In the genomic region with DNA sequence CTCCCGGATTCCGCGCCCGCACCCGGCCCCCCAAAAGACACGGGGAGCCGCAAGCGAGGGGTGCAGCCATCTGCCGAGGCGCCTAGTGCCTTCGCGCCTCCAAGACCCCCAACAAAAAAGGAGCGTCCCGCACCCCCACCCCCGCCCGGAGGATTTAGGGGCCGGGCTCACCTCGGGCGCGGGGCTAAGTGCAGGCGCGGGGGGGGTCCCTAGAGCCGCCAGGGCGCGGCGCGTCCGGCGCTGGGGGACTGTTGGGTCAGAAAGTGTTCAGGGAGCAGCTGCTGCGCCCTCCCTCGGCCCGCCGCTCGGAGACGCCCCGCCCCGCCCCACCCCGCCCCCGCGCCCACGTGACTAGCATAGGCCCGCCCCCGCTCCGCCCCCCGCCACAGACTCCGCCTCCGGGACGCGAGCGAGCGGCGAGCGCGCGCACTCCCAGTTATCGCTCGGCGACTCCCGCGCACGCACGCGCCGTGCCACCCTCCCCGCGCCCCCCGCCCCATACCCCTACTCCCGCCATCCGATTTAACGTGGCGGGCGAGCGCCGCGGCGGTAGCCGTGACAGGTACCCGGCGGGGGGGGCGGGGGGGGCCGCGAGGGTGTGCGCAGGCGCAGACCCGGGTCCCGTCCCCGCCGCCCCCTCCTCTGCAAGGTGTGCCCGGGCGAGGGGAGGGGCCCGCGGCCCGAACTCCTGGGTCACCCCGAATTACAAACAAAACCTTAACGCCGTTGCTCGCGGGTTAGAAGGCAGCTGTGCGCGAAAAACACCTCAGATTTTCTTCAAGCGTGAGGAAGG, we compare ENCODE assay signal across 8 cellular contexts. TPM values are rescaled to one million over a fixed set of nuclear protein-coding genes. Genes with fewer than 3 reads are reported as not detected.
DNase-seq lines count a peak whose midpoint lies in the region; ATAC-seq and TF ChIP-seq lines count a peak whose summit lies in the region.

No MANE protein-coding gene starts in this region.

- WGBS in adrenal gland, 4 donors, result 0 to 1% (median 0%) methylated on average over 12 to 100 of the region's 101 CpGs
- WGBS in psoas muscle, 3 donors, result 0 to 1% (median 1%) methylated on average over 28 to 100 of the region's 101 CpGs
- WGBS in urinary bladder, result under 1% methylated on average over 100 of the region's 101 CpGs

- ATAC-seq in GM21529 (IDR thresholded peaks at IDR 0.05; ENCODE audit: unreplicated experiment) (peak; percentile 55), psoas muscle (peak; percentile 91 to 95 (median 92))

- H3K9me3 ChIP-seq in MG63 (no peaks in the 10 kb centered on the region), adrenal gland (replicated peaks in 1 of 3) (no peaks in the 10 kb centered on the region), right atrium auricular region (no peaks in the 10 kb centered on the region), psoas muscle (no peaks in the 10 kb centered on the region)

- H3K27me3 ChIP-seq in MG63 (no peaks in the 10 kb centered on the region), adrenal gland (no peaks in the 10 kb centered on the region), right atrium auricular region (no peaks in the 10 kb centered on the region), psoas muscle (ENCODE audit: insufficient read depth in 3 of 3, low read length in 2 of 3) (no peaks in the 10 kb centered on the region)

- DNase-seq in COR-L47 (lab: John Stamatoyannopoulos, UW), result peak; percentile 86
- peak; percentile 71 for DNase-seq in MG63
- DNase-seq in T follicular helper cell (ENCODE audit: low read depth), result peak; percentile 80
- peak; percentile 82 to 90 (median 87) for DNase-seq in adrenal gland
- peak; percentile 80 for DNase-seq in right atrium auricular region (ENCODE audit: low spot score)
- DNase-seq in psoas muscle, result peak; percentile 88 to 94

- H3K4me1 ChIP-seq in adrenal gland (replicated peaks in 1 of 2) (peaks cover 0 to 19% of the 10 kb centered on the region in 2 donors), right atrium auricular region (peaks cover 0 to 25% of the 10 kb centered on the region in 2 donors), psoas muscle (peaks cover 14% of the 10 kb centered on the region), urinary bladder (ENCODE audit: insufficient read depth) (no peaks in the 10 kb centered on the region)

- H3K27ac ChIP-seq in adrenal gland (peak overlapping the region in 4 of 5 donors; percentile 72 to 85 (median 80)), right atrium auricular region (peak overlapping the region; percentile 97 to 98), psoas muscle (peak overlapping the region; percentile 91), urinary bladder (ENCODE audit: low read depth) (peak overlapping the region; percentile 59)

- H3K36me3 ChIP-seq in MG63 (no peaks in the 10 kb centered on the region), adrenal gland (replicated peaks in 1 of 2) (no peaks in the 10 kb centered on the region), right atrium auricular region (no peaks in the 10 kb centered on the region), psoas muscle (ENCODE audit: insufficient read depth in 1 of 2, low read depth in 1 of 2) (no peaks in the 10 kb centered on the region), urinary bladder (ENCODE audit: insufficient read depth) (no peaks in the 10 kb centered on the region)

- intact Hi-C loops in adrenal gland (cut with DNase I), result no loop called here
- intact Hi-C loops in psoas muscle (cut with DNase I), result loop anchor here in 1 of 2 donors (10.0 kb wide), 1 partner anchor 106 kb away; the partner anchor contains the start of gene DDX17

- TF ChIP-seq CTCF in adrenal gland (IDR thresholded peaks at IDR 0.05) (no peak), right atrium auricular region (IDR thresholded peaks at IDR 0.05) (no peak), psoas muscle (IDR thresholded peaks at IDR 0.05) (no peak)

- peak overlapping the region; percentile 83 for H3K4me3 ChIP-seq in MG63
- peak overlapping the region in 3 of 4 donors; percentile 18 to 98 (median 61) for H3K4me3 ChIP-seq in adrenal gland
- peak overlapping the region; percentile 89 to 96 for H3K4me3 ChIP-seq in right atrium auricular region
- peak overlapping the region; percentile 84 for H3K4me3 ChIP-seq in psoas muscle
- peak overlapping the region; percentile 88 for H3K4me3 ChIP-seq in urinary bladder (ENCODE audit: low read depth, low read length)

- peak; percentile 53 to 81 for TF ChIP-seq POLR2A in adrenal gland (IDR thresholded peaks at IDR 0.05)

RNA-seq across cellular contexts. Expression of gene KCNJ4, which starts 56.2 kb away (rescaled TPM):
- not detected in 2 replicates for total RNA-seq in MG63 (2014; rRNA removed; shearing (Covaris generic); ENCODE audit: low replicate concordance)
- total RNA-seq in adrenal gland (under 1 TPM in 4 of 8 donors, not detected in 4; 0.20 to 0.38 (median 0.31) TPM), right atrium auricular region (10 to 100 TPM in 1 of 2 donors, 1 to 10 TPM in 1; 7.0 to 36.7 TPM), psoas muscle (not detected), urinary bladder (not detected)
- polyA plus RNA-seq in adrenal gland (under 1 TPM; 0.07 to 0.56 (median 0.27) TPM), psoas muscle (under 1 TPM in 1 of 3 donors, not detected in 2; 0.01 TPM), urinary bladder (not detected)

Comparison
In these comparisons a context has a peak if more than half of its experiments do, and no peak if none do; other contexts are left out.
1. Peak in every context shown above with its lines: DNase-seq, ATAC-seq, H3K4me3 ChIP-seq and H3K27ac ChIP-seq.